In the genomic region with DNA sequence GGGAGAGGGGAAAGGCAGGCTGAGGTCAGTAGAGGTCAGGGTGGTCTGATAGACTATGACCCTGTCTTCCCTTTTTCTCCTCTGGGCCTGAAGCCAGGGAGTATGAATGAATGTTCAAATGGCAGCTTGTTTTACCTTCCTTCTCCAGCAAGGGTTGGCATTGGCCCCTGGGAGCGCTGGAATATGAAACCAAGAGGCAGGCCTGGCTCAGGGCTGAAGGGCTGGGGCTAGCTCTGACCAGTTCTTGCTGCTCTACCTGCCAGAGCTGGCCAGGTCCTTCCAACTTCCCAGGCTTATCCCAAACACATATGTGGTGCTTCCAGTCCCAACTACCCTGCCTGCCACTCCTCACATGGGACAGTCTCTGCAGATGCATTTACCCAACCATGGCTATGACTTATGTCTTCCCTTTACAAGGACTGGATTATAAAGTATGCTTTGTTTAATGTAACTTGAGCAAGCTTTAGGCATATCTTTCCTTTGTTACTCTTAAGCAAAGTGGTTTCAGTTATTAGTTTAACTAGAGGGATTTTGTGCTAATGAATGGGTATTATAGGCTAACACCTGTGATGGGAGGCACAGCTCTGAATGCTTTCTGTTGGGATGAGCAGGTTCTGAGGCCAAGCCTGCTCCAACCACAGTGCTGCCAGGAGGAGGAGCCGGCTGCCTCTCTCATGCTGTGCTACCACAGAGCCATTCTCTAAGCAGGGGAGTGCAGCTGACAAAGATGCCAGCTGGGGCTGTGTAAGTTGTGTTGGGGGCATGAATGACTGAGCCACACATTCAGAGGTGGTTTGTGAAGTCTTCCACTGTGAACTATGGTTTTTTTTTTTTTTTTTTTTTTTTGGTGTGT, we compare ENCODE assay signal across 9 cellular contexts. TPM values are rescaled to one million over a fixed set of nuclear protein-coding genes. Genes with fewer than 3 reads are reported as not detected.
DNase-seq lines count a peak whose midpoint lies in the region; ATAC-seq and TF ChIP-seq lines count a peak whose summit lies in the region.
"Had no signal": no experiment of that assay in that cellular context is flagged by ENCODE, and none has a peak within 500 bp of the region (broad histone marks: within the 10 kb centered on the region; RNA-seq: fewer than 3 reads in every experiment).

No MANE protein-coding gene starts in this region.

- TF ChIP-seq POLR2A in gastrocnemius medialis (IDR thresholded peaks at IDR 0.05), result no peak

- peaks cover 39% of the 10 kb centered on the region for H3K36me3 Mint-ChIP-seq in stimulated activated effector memory CD8-positive, alpha-beta T cell treated with anti-CD3 and anti-CD28 coated beads, Interleukin-12 subunit alpha, Interleukin-12 subunit beta, amount 100 ng/mL, for 72 hours

- H3K4me1 Mint-ChIP-seq in stimulated activated effector memory CD8-positive, alpha-beta T cell treated with anti-CD3 and anti-CD28 coated beads, Interleukin-12 subunit alpha, Interleukin-12 subunit beta, amount 100 ng/mL, for 72 hours, result peaks cover 53% of the 10 kb centered on the region

- no peaks in the 10 kb centered on the region for H3K9me3 ChIP-seq in gastrocnemius medialis

- in situ Hi-C loops in gastrocnemius medialis (cut with MboI; ENCODE audit: low sequenced_read_pairs in 4 of 4), result no loop called here

- H3K9me3 Mint-ChIP-seq in stimulated activated effector memory CD8-positive, alpha-beta T cell treated with anti-CD3 and anti-CD28 coated beads, Interleukin-12 subunit alpha, Interleukin-12 subunit beta, amount 100 ng/mL, for 72 hours, result no peaks in the 10 kb centered on the region
- H3K9me3 Mint-ChIP-seq: activated T-cell treated with anti-CD3 and anti-CD28 coated beads, Interleukin-2, amount 50 U/mL, for 4 hours had no signal

- peak; percentile 63 for ATAC-seq in stimulated activated effector memory CD8-positive, alpha-beta T cell treated with anti-CD3 and anti-CD28 coated beads, Interleukin-12 subunit alpha, Interleukin-12 subunit beta, amount 100 ng/mL, for 72 hours
- no peak for ATAC-seq in gastrocnemius medialis

- no peak overlapping the region for H3K27ac ChIP-seq in gastrocnemius medialis

- TF ChIP-seq CTCF in fibroblast of mammary gland (conservative IDR thresholded peaks at IDR 0.05; ENCODE audit: control insufficient read depth, insufficient read depth, low read depth, low read length), result peak; percentile 3
- no peak for TF ChIP-seq CTCF in gastrocnemius medialis (IDR thresholded peaks at IDR 0.05 in 4 of 5, conservative IDR thresholded peaks at IDR 0.05 in 1 of 5)

- peaks cover 0 to 2% of the 10 kb centered on the region in 2 donors for H3K4me1 ChIP-seq in gastrocnemius medialis

- H3K4me3 ChIP-seq in fibroblast of mammary gland (ENCODE audit: control insufficient read depth, low read depth, low read length) (no peak overlapping the region), gastrocnemius medialis (no peak overlapping the region)

- peaks cover 0 to 4% (median 0%) of the 10 kb centered on the region in 3 donors for H3K27me3 ChIP-seq in gastrocnemius medialis

- intact Hi-C loops in gastrocnemius medialis (cut with DNase I; ENCODE audit: low total_unique reads), result no loop called here

- H3K4me3 Mint-ChIP-seq in stimulated activated effector memory CD8-positive, alpha-beta T cell treated with anti-CD3 and anti-CD28 coated beads, Interleukin-12 subunit alpha, Interleukin-12 subunit beta, amount 100 ng/mL, for 72 hours, result no peak overlapping the region
- H3K4me3 Mint-ChIP-seq: activated T-cell treated with anti-CD3 and anti-CD28 coated beads, Interleukin-2, amount 50 U/mL, for 4 hours had no signal

- H3K36me3 ChIP-seq in gastrocnemius medialis, result no peaks in the 10 kb centered on the region

- H3K27ac Mint-ChIP-seq in stimulated activated effector memory CD8-positive, alpha-beta T cell treated with anti-CD3 and anti-CD28 coated beads, Interleukin-12 subunit alpha, Interleukin-12 subunit beta, amount 100 ng/mL, for 72 hours, result peak overlapping the region; percentile 78

- peak; percentile 15 to 34 for DNase-seq in activated CD4-positive, alpha-beta T cell treated with anti-CD3 and anti-CD28 coated beads, Interleukin-2, amount 50 U/mL, for 48 hours
- DNase-seq in activated CD4-positive, alpha-beta T cell treated with anti-CD3 and anti-CD28 coated beads, Interleukin-2, amount 50 U/mL, for 4 hours, result no peak
- DNase-seq in OCI-M1 (lab: John Stamatoyannopoulos, UW) (peak; percentile 8), fibroblast of mammary gland (ENCODE audit: low read depth) (no peak), EL (no peak), NCI-H128 (lab: John Stamatoyannopoulos, UW; ENCODE audit: unreplicated experiment) (no peak), gastrocnemius medialis (no peak)
- DNase-seq in stimulated activated effector memory CD8-positive, alpha-beta T cell treated with anti-CD3 and anti-CD28 coated beads, Interleukin-12 subunit alpha, Interleukin-12 subunit beta, amount 100 ng/mL, for 72 hours (ENCODE audit: low spot score in 2 of 2), result no peak
- DNase-seq: activated T-cell treated with anti-CD3 and anti-CD28 coated beads, Interleukin-2, amount 50 U/mL, for 4 hours had no signal

RNA-seq across cellular contexts. Expression of gene CCNI2, which starts 6.1 kb away (rescaled TPM):
- not detected for total RNA-seq in gastrocnemius medialis

RNA-seq across cellular contexts. Expression of gene KIF3A, which starts 16.0 kb away (rescaled TPM):
- total RNA-seq in gastrocnemius medialis, result 1 to 10 TPM; 2.5 to 4.2 (median 3.4) TPM

RNA-seq across cellular contexts. Expression of gene SEPTIN8, which starts 23.7 kb away (rescaled TPM):
- 1 to 10 TPM; 5.2 to 7.9 (median 6.8) TPM for total RNA-seq in gastrocnemius medialis

RNA-seq across cellular contexts. Expression of gene SOWAHA, which starts 59.7 kb away (rescaled TPM):
- under 1 TPM in 1 of 4 donors, not detected in 3; 0.27 TPM for total RNA-seq in gastrocnemius medialis

Comparison
In these comparisons a context has a peak if more than half of its experiments do, and no peak if none do; other contexts are left out.
1. DNase-seq: peak in activated CD4-positive, alpha-beta T cell treated with anti-CD3 and anti-CD28 coated beads, Interleukin-2, amount 50 U/mL, for 48 hours (2 of 2) and OCI-M1 (single experiment); none in activated CD4-positive, alpha-beta T cell treated with anti-CD3 and anti-CD28 coated beads, Interleukin-2, amount 50 U/mL, for 4 hours (0 of 2), fibroblast of mammary gland (single experiment), stimulated activated effector memory CD8-positive, alpha-beta T cell treated with anti-CD3 and anti-CD28 coated beads, Interleukin-12 subunit alpha, Interleukin-12 subunit beta, amount 100 ng/mL, for 72 hours (0 of 2), EL (single experiment), NCI-H128 (single experiment) and gastrocnemius medialis (0 of 2).